1 cellular context compared by ENCODE assay signal in the genomic region with DNA sequence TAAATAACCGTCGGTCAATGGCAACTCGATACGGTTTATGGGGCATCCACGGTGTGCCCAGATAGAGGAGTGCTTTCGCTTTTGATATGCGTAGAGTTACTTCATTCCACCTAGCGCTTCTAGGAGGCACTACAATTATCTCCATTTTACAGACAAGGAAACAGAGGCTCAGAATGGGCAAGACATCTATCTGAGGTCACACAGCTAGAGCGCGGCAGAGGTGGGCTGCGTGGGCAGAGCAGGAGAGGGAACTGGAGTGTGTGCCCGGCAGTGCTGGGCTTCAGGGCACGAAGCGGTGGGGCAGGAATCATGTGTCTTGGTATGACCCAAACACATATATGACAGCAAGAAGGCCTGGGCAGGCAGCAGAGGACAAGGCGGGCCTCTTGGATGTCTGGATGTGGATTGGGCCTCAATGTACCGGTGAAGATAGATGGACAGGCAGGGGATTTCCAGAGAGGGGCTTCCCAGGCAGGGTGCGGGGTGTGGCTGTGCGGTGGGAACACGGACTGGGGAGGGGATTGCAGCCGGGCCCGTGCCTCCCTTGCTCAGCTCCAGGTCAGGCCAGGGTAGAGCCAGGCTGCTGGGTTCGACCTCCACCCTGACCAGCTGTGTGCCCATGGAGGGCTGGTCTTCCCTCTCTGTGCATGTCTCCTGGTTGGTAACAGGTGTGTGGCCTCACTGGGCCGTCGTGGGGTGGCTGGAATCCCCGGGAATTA.
TF ChIP-seq lines count a peak whose summit lies in the region.

No MANE protein-coding gene starts in this region.

TF ChIP-seq in WTC11, 78 proteins besides CTCF, POLR2A, EP300 and RAD21:
- TF ChIP-seq, protein P1, sequence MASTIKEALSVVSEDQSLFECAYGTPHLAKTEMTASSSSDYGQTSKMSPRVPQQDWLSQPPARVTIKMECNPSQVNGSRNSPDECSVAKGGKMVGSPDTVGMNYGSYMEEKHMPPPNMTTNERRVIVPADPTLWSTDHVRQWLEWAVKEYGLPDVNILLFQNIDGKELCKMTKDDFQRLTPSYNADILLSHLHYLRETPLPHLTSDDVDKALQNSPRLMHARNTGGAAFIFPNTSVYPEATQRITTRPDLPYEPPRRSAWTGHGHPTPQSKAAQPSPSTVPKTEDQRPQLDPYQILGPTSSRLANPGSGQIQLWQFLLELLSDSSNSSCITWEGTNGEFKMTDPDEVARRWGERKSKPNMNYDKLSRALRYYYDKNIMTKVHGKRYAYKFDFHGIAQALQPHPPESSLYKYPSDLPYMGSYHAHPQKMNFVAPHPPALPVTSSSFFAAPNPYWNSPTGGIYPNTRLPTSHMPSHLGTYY (CRISPR knock-in tag; IDR thresholded peaks at IDR 0.05), result no peak
- TF ChIP-seq NR3C1 (CRISPR knock-in tag; conservative IDR thresholded peaks at IDR 0.05; ENCODE audit: low read depth) (no peak), ZNF396 (CRISPR knock-in tag; IDR thresholded peaks at IDR 0.05; ENCODE audit: borderline replicate concordance) (no peak), SMAD4 (CRISPR knock-in tag; IDR thresholded peaks at IDR 0.05) (no peak), JAZF1 (CRISPR knock-in tag; IDR thresholded peaks at IDR 0.05) (no peak), NR2C2 (CRISPR knock-in tag; IDR thresholded peaks at IDR 0.05) (no peak), SOX15 (CRISPR knock-in tag; IDR thresholded peaks at IDR 0.05) (no peak), TP53 (CRISPR knock-in tag; IDR thresholded peaks at IDR 0.05) (no peak), HMGA2 (CRISPR knock-in tag; IDR thresholded peaks at IDR 0.05) (no peak)
- TF ChIP-seq, protein P2, sequence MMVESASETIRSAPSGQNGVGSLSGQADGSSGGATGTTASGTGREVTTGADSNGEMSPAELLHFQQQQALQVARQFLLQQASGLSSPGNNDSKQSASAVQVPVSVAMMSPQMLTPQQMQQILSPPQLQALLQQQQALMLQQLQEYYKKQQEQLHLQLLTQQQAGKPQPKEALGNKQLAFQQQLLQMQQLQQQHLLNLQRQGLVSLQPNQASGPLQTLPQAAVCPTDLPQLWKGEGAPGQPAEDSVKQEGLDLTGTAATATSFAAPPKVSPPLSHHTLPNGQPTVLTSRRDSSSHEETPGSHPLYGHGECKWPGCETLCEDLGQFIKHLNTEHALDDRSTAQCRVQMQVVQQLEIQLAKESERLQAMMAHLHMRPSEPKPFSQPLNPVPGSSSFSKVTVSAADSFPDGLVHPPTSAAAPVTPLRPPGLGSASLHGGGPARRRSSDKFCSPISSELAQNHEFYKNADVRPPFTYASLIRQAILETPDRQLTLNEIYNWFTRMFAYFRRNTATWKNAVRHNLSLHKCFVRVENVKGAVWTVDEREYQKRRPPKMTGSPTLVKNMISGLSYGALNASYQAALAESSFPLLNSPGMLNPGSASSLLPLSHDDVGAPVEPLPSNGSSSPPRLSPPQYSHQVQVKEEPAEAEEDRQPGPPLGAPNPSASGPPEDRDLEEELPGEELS (CRISPR knock-in tag; IDR thresholded peaks at IDR 0.05), result no peak
